10 cellular contexts compared by ENCODE assay signal in the genomic region with DNA sequence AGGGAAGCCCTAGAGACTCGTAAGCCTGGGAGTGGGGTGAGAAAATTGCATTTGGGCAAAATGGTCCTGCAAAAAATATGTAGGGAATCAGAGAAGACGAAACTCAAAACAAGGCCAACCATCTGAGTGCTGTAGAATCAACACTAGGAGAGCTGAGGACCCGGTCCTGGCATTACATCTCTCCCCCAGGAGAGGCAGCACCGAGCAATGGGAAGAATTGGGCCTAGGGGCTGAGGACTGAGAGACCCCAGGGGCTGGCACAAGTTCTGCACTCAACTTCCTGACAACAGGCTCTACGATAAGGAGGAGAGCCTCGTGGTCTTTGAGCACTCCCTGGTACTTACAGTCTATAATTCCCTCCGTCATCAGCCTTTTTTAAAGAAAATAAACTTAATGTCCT. TPM values are rescaled to one million over a fixed set of nuclear protein-coding genes. Genes with fewer than 3 reads are reported as not detected.
DNase-seq lines count a peak whose midpoint lies in the region; ATAC-seq and TF ChIP-seq lines count a peak whose summit lies in the region.
"Had no signal": no experiment of that assay in that cellular context is flagged by ENCODE, and none has a peak within 500 bp of the region (broad histone marks: within the 10 kb centered on the region; RNA-seq: fewer than 3 reads in every experiment).

No MANE protein-coding gene starts in this region.

- no peaks in the 10 kb centered on the region for H4K20me1 ChIP-seq in DND-41 (ENCODE audit: insufficient read depth, low read length)

- CTCF ChIA-PET in activated CD4-positive, alpha-beta memory T cell treated with anti-CD3 and anti-CD28 coated beads for 36 hours (lab: Charles Lee) = interaction anchor here (0.8 to 1.5 kb wide), 3 partner anchors 9 to 61 kb away, joined by 3 to 4 read pairs (median 4); no protein-coding TSS in a partner anchor
- CTCF ChIA-PET in CD8-positive, alpha-beta T cell (lab: Charles Lee) = interaction anchor here (2.5 kb wide), 1 partner anchor 61 kb away, joined by 14 read pairs; no protein-coding TSS in a partner anchor

- H3K9me3 ChIP-seq in DND-41 (ENCODE audit: insufficient read depth, low read length, severe bottlenecking) (no peaks in the 10 kb centered on the region), breast epithelium (no peaks in the 10 kb centered on the region)
- no peaks in the 10 kb centered on the region for H3K9me3 ChIP-seq in CD8-positive, alpha-beta T cell (ENCODE audit: low read length)
- H3K9me3 ChIP-seq: stomach had no signal

- POLR2A ChIA-PET in activated CD4-positive, alpha-beta memory T cell treated with anti-CD3 and anti-CD28 coated beads for 36 hours (lab: Charles Lee) = no interaction called here
- POLR2A ChIA-PET in CD8-positive, alpha-beta T cell (lab: Charles Lee) = no interaction called here

- no peak overlapping the region for H3K4me2 ChIP-seq in DND-41 (ENCODE audit: insufficient read depth, low read length)

- peaks cover 22% of the 10 kb centered on the region for H3K4me1 Mint-ChIP-seq in neural crest cell
- H3K4me1 Mint-ChIP-seq in activated CD4-positive, alpha-beta memory T cell treated with anti-CD3 and anti-CD28 coated beads for 36 hours (ENCODE audit: low read depth) = no peaks in the 10 kb centered on the region
- peaks cover 9% of the 10 kb centered on the region for H3K4me1 Mint-ChIP-seq in CD8-positive, alpha-beta T cell (ENCODE audit: low read depth)

- H3K79me2 ChIP-seq in DND-41 (ENCODE audit: insufficient read depth, low read length) = no peaks in the 10 kb centered on the region

- H3K9me3 Mint-ChIP-seq in neural crest cell = no peaks in the 10 kb centered on the region
- no peaks in the 10 kb centered on the region for H3K9me3 Mint-ChIP-seq in activated CD4-positive, alpha-beta memory T cell treated with anti-CD3 and anti-CD28 coated beads for 36 hours
- no peaks in the 10 kb centered on the region for H3K9me3 Mint-ChIP-seq in CD8-positive, alpha-beta T cell

- intact Hi-C loops in breast epithelium (cut with DNase I; ENCODE audit: low total_unique reads) = no loop called here
- intact Hi-C loops in activated CD4-positive, alpha-beta memory T cell treated with anti-CD3 and anti-CD28 coated beads for 36 hours (cut with micrococcal nuclease) = no loop called here
- intact Hi-C loops in CD8-positive, alpha-beta T cell (cut with DNase I, micrococcal nuclease) = no loop called here

- no peak for DNase-seq in DND-41
- DNase-seq in HL-60 (ENCODE audit: low read depth in 1 of 2, low spot score in 1 of 2) = no peak
- DNase-seq in breast epithelium (ENCODE audit: low spot score in 2 of 2) = no peak
- no peak for DNase-seq in neural crest cell (ENCODE audit: low read depth, low spot score)
- no peak for DNase-seq in cerebellum (ENCODE audit: low spot score)
- no peak for DNase-seq in SHP77 (lab: John Stamatoyannopoulos, UW)
- no peak for DNase-seq in activated CD4-positive, alpha-beta memory T cell treated with anti-CD3 and anti-CD28 coated beads for 36 hours
- no peak for DNase-seq in CD8-positive, alpha-beta T cell
- DNase-seq: stomach had no signal

- H3K4me1 ChIP-seq in DND-41 (ENCODE audit: insufficient read depth, low read length) (no peaks in the 10 kb centered on the region), breast epithelium (peaks cover 10 to 12% of the 10 kb centered on the region in 2 donors)
- peaks cover 4% of the 10 kb centered on the region for H3K4me1 ChIP-seq in CD8-positive, alpha-beta T cell (ENCODE audit: insufficient read depth, low read length)

- peak; percentile 49 for TF ChIP-seq CTCF in DND-41 (IDR thresholded peaks at IDR 0.05; ENCODE audit: borderline replicate concordance, extremely low read depth, low read length, poor library complexity, severe bottlenecking)
- TF ChIP-seq CTCF in HL-60 (IDR thresholded peaks at IDR 0.05; ENCODE audit: insufficient read depth, low read length) = peak; percentile 4
- no peak for TF ChIP-seq CTCF in breast epithelium (IDR thresholded peaks at IDR 0.05)
- TF ChIP-seq CTCF in neural crest cell (conservative IDR thresholded peaks at IDR 0.05) = peak; percentile 56
- no peak for TF ChIP-seq CTCF in CD8-positive, alpha-beta T cell (IDR thresholded peaks at IDR 0.05)

- H3K4me3 ChIP-seq in DND-41 (ENCODE audit: low read depth in 1 of 2, low read length in 2 of 2) (no peak overlapping the region), HL-60 (replicated peaks; ENCODE audit: insufficient read depth, low read length) (no peak overlapping the region), breast epithelium (no peak overlapping the region)
- H3K4me3 ChIP-seq in CD8-positive, alpha-beta T cell (ENCODE audit: low read depth, low read length) = no peak overlapping the region
- H3K4me3 ChIP-seq: stomach had no signal

- H2AFZ ChIP-seq in DND-41 (ENCODE audit: low read depth, low read length) = no peak overlapping the region

- no peak overlapping the region for H3K9ac ChIP-seq in DND-41 (ENCODE audit: low read depth, low read length)

- H3K27ac ChIP-seq in DND-41 (ENCODE audit: low read length) (no peak overlapping the region), HL-60 (replicated peaks) (no peak overlapping the region), breast epithelium (peak overlapping the region; percentile 62 to 93)
- no peak overlapping the region for H3K27ac ChIP-seq in CD8-positive, alpha-beta T cell (ENCODE audit: low read depth, low read length)

- H3K27me3 ChIP-seq in DND-41 (ENCODE audit: insufficient read depth, low read length, poor library complexity) = peaks cover 6% of the 10 kb centered on the region
- H3K27me3 ChIP-seq in HL-60 (ENCODE audit: insufficient read depth, poor library complexity, severe bottlenecking) = no peaks in the 10 kb centered on the region
- H3K27me3 ChIP-seq in breast epithelium = no peaks in the 10 kb centered on the region
- no peaks in the 10 kb centered on the region for H3K27me3 ChIP-seq in CD8-positive, alpha-beta T cell (ENCODE audit: insufficient read depth, low read length)

- 0 out of 3 replicates have a peak, but pooled peaks have one; percentile 42 for ATAC-seq in DND-41 (ENCODE audit: insufficient read depth, low read depth)
- no peak for ATAC-seq in CD8-positive, alpha-beta T cell

- no peaks in the 10 kb centered on the region for H3K27me3 Mint-ChIP-seq in neural crest cell (ENCODE audit: low read depth)
- no peaks in the 10 kb centered on the region for H3K27me3 Mint-ChIP-seq in activated CD4-positive, alpha-beta memory T cell treated with anti-CD3 and anti-CD28 coated beads for 36 hours
- H3K27me3 Mint-ChIP-seq in CD8-positive, alpha-beta T cell (ENCODE audit: low read depth) = peaks cover 7% of the 10 kb centered on the region
- H3K27me3 Mint-ChIP-seq: activated naive CD8-positive, alpha-beta T cell had no signal

- H3K36me3 ChIP-seq in DND-41 (ENCODE audit: insufficient read depth, low read length) = no peaks in the 10 kb centered on the region
- no peaks in the 10 kb centered on the region for H3K36me3 ChIP-seq in breast epithelium
- H3K36me3 ChIP-seq in CD8-positive, alpha-beta T cell (ENCODE audit: insufficient read depth, low read length) = no peaks in the 10 kb centered on the region
- H3K36me3 ChIP-seq: stomach had no signal

- no peak overlapping the region for H3K4me3 Mint-ChIP-seq in neural crest cell
- no peak overlapping the region for H3K4me3 Mint-ChIP-seq in activated CD4-positive, alpha-beta memory T cell treated with anti-CD3 and anti-CD28 coated beads for 36 hours
- H3K4me3 Mint-ChIP-seq in CD8-positive, alpha-beta T cell = no peak overlapping the region
- H3K4me3 Mint-ChIP-seq: activated naive CD8-positive, alpha-beta T cell had no signal

- no peak for TF ChIP-seq POLR2A in breast epithelium (IDR thresholded peaks at IDR 0.05)

- H3K27ac Mint-ChIP-seq in neural crest cell (ENCODE audit: unreplicated experiment) = no peak overlapping the region
- no peak overlapping the region for H3K27ac Mint-ChIP-seq in activated CD4-positive, alpha-beta memory T cell treated with anti-CD3 and anti-CD28 coated beads for 36 hours
- H3K27ac Mint-ChIP-seq in CD8-positive, alpha-beta T cell = no peak overlapping the region
- H3K27ac Mint-ChIP-seq: activated naive CD8-positive, alpha-beta T cell had no signal

- no peaks in the 10 kb centered on the region for H3K36me3 Mint-ChIP-seq in neural crest cell (ENCODE audit: low read depth)
- H3K36me3 Mint-ChIP-seq in activated CD4-positive, alpha-beta memory T cell treated with anti-CD3 and anti-CD28 coated beads for 36 hours = no peaks in the 10 kb centered on the region
- no peaks in the 10 kb centered on the region for H3K36me3 Mint-ChIP-seq in CD8-positive, alpha-beta T cell
- H3K36me3 Mint-ChIP-seq: activated naive CD8-positive, alpha-beta T cell had no signal

RNA-seq across cellular contexts. Expression of a gene that starts 47.6 kb away (rescaled TPM):
- 10 to 100 TPM; 12.3 to 18.7 (median 16.4) TPM for total RNA-seq in breast epithelium
- 19.8 and 21.1 TPM in 2 replicates for total RNA-seq in neural crest cell
- total RNA-seq in cerebellum = 25.4 TPM
- 10 to 100 TPM; 23.7 to 24.9 TPM for total RNA-seq in activated CD4-positive, alpha-beta memory T cell treated with anti-CD3 and anti-CD28 coated beads for 36 hours
- 10 to 100 TPM; 30.3 to 31.4 TPM for total RNA-seq in CD8-positive, alpha-beta T cell

Comparison
In these comparisons a context has a peak if more than half of its experiments do, and no peak if none do; other contexts are left out.
1. H3K27ac ChIP-seq: peak in breast epithelium (2 of 2); none in DND-41 (single experiment), HL-60 (single experiment) and CD8-positive, alpha-beta T cell (single experiment).
2. CTCF ChIP-seq: peak in DND-41 (single experiment), HL-60 (single experiment) and neural crest cell (single experiment); none in breast epithelium (0 of 3) and CD8-positive, alpha-beta T cell (single experiment).